In genomic region chr15:48569591-48570302, GRCh38 we compare ENCODE assay signal across 21 cellular contexts.
DNase-seq lines count a peak whose midpoint lies in the region; ATAC-seq, FAIRE-seq and TF ChIP-seq lines count a peak whose summit lies in the region.
"Had no signal": no experiment of that assay in that cellular context is flagged by ENCODE, and none has a peak within 500 bp of the region (broad histone marks: within the 10 kb centered on the region; RNA-seq: fewer than 3 reads in every experiment).

No MANE protein-coding gene starts in this region.

- H3K4me1 Mint-ChIP-seq in type B pancreatic cell (ENCODE audit: unreplicated experiment) = peaks cover 8% of the 10 kb centered on the region
- H3K4me1 Mint-ChIP-seq: B cell had no signal

- H3K4me1 ChIP-seq in GM12878 (ENCODE audit: control insufficient read depth, insufficient read depth, low read length) (no peaks in the 10 kb centered on the region), vagina (peaks cover 27% of the 10 kb centered on the region), prostate gland (replicated peaks) (no peaks in the 10 kb centered on the region)

- TF ChIP-seq EP300 in GM12878 (IDR thresholded peaks at IDR 0.05; ENCODE audit: borderline replicate concordance in 1 of 2, control insufficient read depth in 1 of 2, low read depth in 2 of 2, low read length in 2 of 2) = no peak

- H3K36me3 ChIP-seq in GM12878 (ENCODE audit: control insufficient read depth in 2 of 2, insufficient read depth in 2 of 2, low read length in 1 of 2) (no peaks in the 10 kb centered on the region), vagina (no peaks in the 10 kb centered on the region), prostate gland (no peaks in the 10 kb centered on the region)

- CTCF ChIA-PET in GM12878 (lab: Yijun Ruan, JAX) = no interaction called here

- in situ Hi-C loops in GM12878 (cut with MboI) = no loop called here
- in situ Hi-C loops in GM13976 (cut with MboI; ENCODE audit: low sequenced_read_pairs, unreplicated experiment) = no loop called here

- 32% methylated on average over 3 of the region's 3 CpGs for whole genome bisulfite sequencing in GM12878 (ENCODE audit: insufficient coverage, insufficient replicate concordance, low lambda C conversion rate, missing lambda C conversion rate)
- WGBS in prostate gland = 96% methylated on average over 3 of the region's 3 CpGs

- H4K20me1 ChIP-seq in GM12878 (ENCODE audit: control insufficient read depth, insufficient read depth) = no peaks in the 10 kb centered on the region

- no peak for FAIRE-seq in GM12878 (lab: Jason Lieb, UNC)
- FAIRE-seq: G401.6, H54 had no signal

- ATAC-seq in GM18909 (IDR thresholded peaks at IDR 0.05; ENCODE audit: poor library complexity, unreplicated experiment) (peak; percentile 69), HG02938 (IDR thresholded peaks at IDR 0.05; ENCODE audit: unreplicated experiment) (peak; percentile 84), GM12878 (peak; percentile 89)
- ATAC-seq: PC-3 had no signal

- H3K9me3 ChIP-seq in GM12878 (replicated peaks; ENCODE audit: control insufficient read depth, insufficient read depth, low read length) = no peaks in the 10 kb centered on the region
- no peaks in the 10 kb centered on the region for H3K9me3 ChIP-seq in vagina
- no peaks in the 10 kb centered on the region for H3K9me3 ChIP-seq in prostate gland

- DNase-seq in GM12865 (ENCODE audit: low read depth) = peak; percentile 20
- no peak for DNase-seq in GM12878 (ENCODE audit: low read depth, low spot score)
- DNase-seq in vagina (ENCODE audit: extremely low spot score in 2 of 2) = no peak
- no peak for DNase-seq in prostate gland (ENCODE audit: low spot score)
- no peak for DNase-seq in GM13976 (ENCODE audit: low spot score)
- no peak for DNase-seq in type B pancreatic cell (ENCODE audit: extremely low spot score, unreplicated experiment)
- DNase-seq: 8988T, DND-41, NCI-H1105, NCI-H1694, NCI-H510A treated with DMSO at 0.1 percent for 48 hours, NCI-H82, PC-3, RPMI8226, SHP77 treated with DMSO at 0.1 percent for 48 hours, T-helper 1 cell had no signal

- no peak overlapping the region for H3K9ac ChIP-seq in GM12878 (ENCODE audit: control insufficient read depth, insufficient read depth, low read length)

- peaks cover 10% of the 10 kb centered on the region for H3K9me3 Mint-ChIP-seq in type B pancreatic cell

- TF ChIP-seq POLR2A in GM12878 (IDR thresholded peaks at IDR 0.05; ENCODE audit: low read depth, low read length) = no peak
- TF ChIP-seq POLR2A in vagina (IDR thresholded peaks at IDR 0.05) = no peak
- no peak for TF ChIP-seq POLR2A in prostate gland (IDR thresholded peaks at IDR 0.05)

- H3K27ac Mint-ChIP-seq in type B pancreatic cell = no peak overlapping the region
- H3K27ac Mint-ChIP-seq: B cell had no signal

- no peak overlapping the region for H3K27ac ChIP-seq in GM12878 (ENCODE audit: control insufficient read depth, insufficient read depth)
- H3K27ac ChIP-seq in vagina = no peak overlapping the region
- no peak overlapping the region for H3K27ac ChIP-seq in prostate gland

- intact Hi-C loops in GM12878 (cut with micrococcal nuclease; ENCODE audit: unreplicated experiment) = no loop called here
- intact Hi-C loops in vagina (cut with DNase I) = no loop called here
- intact Hi-C loops in prostate gland (cut with DNase I) = no loop called here

- H2AFZ ChIP-seq in GM12878 (ENCODE audit: control insufficient read depth, low read depth, low read length) = no peak overlapping the region

- no peak for TF ChIP-seq RAD21 in GM12878 (IDR thresholded peaks at IDR 0.05; ENCODE audit: insufficient read depth, low read depth, low read length)

- H3K36me3 Mint-ChIP-seq in type B pancreatic cell = no peaks in the 10 kb centered on the region

- RAD21 ChIA-PET in GM12878 (lab: Charles Lee; ENCODE audit: unreplicated experiment) = interaction anchor here (0.9 kb wide), 1 partner anchor 26 kb away, joined by 3 read pairs; no protein-coding TSS in a partner anchor

- H3K4me2 ChIP-seq in GM12878 (ENCODE audit: control insufficient read depth, insufficient read depth) = no peak overlapping the region

- H3K4me3 ChIP-seq in GM12865 (ENCODE audit: low read depth, low read length) = no peak overlapping the region
- no peak overlapping the region for H3K4me3 ChIP-seq in GM12878
- H3K4me3 ChIP-seq in vagina = no peak overlapping the region
- H3K4me3 ChIP-seq in prostate gland = no peak overlapping the region

- no peaks in the 10 kb centered on the region for H3K27me3 ChIP-seq in GM12878 (replicated peaks in 1 of 2; ENCODE audit: control insufficient read depth in 2 of 2, insufficient read depth in 2 of 2, low read length in 1 of 2)
- no peaks in the 10 kb centered on the region for H3K27me3 ChIP-seq in vagina
- H3K27me3 ChIP-seq in prostate gland (replicated peaks; ENCODE audit: insufficient read depth) = no peaks in the 10 kb centered on the region

- no peaks in the 10 kb centered on the region for H3K79me2 ChIP-seq in GM12878 (ENCODE audit: control insufficient read depth, insufficient read depth, low read length)

- H3K27me3 Mint-ChIP-seq in type B pancreatic cell = no peaks in the 10 kb centered on the region
- H3K27me3 Mint-ChIP-seq: B cell had no signal

- no TSS peak for BruUV-seq in GM12878 (replicated peaks; lab: Mats Ljungman, UMichigan)

- POLR2A ChIA-PET in GM12878 (lab: Charles Lee) = no interaction called here

- no peak overlapping the region for H3K4me3 Mint-ChIP-seq in type B pancreatic cell
- H3K4me3 Mint-ChIP-seq: B cell had no signal

- TF ChIP-seq CTCF in GM12865 (IDR thresholded peaks at IDR 0.05; ENCODE audit: insufficient read depth, low read depth, low read length, missing control alignments) (no peak), GM12878 (IDR thresholded peaks at IDR 0.05 in 2 of 3, conservative IDR thresholded peaks at IDR 0.05 in 1 of 3; ENCODE audit: control insufficient read depth in 2 of 3, extremely low read depth in 1 of 3, insufficient read depth in 1 of 3, low read depth in 3 of 3, low read length in 3 of 3) (no peak), vagina (IDR thresholded peaks at IDR 0.05) (no peak), prostate gland (IDR thresholded peaks at IDR 0.05) (no peak), GM13976 (IDR thresholded peaks at IDR 0.05; ENCODE audit: borderline replicate concordance, control extremely low read depth, extremely low read depth, insufficient read depth, missing control alignments) (no peak), type B pancreatic cell (conservative IDR thresholded peaks at IDR 0.05) (no peak)

- SMC1A ChIA-PET in GM12878 (lab: Charles Lee; ENCODE audit: uncharacterized antibody, unreplicated experiment) = interaction anchor here (0.8 kb wide), 1 partner anchor 23 kb away, joined by 3 read pairs; no protein-coding TSS in a partner anchor

TF ChIP-seq in GM12878, 131 proteins besides CTCF, POLR2A, EP300 and RAD21:
- no peak for TF ChIP-seq DPF2 (IDR thresholded peaks at IDR 0.05)
- TF ChIP-seq, protein P1, sequence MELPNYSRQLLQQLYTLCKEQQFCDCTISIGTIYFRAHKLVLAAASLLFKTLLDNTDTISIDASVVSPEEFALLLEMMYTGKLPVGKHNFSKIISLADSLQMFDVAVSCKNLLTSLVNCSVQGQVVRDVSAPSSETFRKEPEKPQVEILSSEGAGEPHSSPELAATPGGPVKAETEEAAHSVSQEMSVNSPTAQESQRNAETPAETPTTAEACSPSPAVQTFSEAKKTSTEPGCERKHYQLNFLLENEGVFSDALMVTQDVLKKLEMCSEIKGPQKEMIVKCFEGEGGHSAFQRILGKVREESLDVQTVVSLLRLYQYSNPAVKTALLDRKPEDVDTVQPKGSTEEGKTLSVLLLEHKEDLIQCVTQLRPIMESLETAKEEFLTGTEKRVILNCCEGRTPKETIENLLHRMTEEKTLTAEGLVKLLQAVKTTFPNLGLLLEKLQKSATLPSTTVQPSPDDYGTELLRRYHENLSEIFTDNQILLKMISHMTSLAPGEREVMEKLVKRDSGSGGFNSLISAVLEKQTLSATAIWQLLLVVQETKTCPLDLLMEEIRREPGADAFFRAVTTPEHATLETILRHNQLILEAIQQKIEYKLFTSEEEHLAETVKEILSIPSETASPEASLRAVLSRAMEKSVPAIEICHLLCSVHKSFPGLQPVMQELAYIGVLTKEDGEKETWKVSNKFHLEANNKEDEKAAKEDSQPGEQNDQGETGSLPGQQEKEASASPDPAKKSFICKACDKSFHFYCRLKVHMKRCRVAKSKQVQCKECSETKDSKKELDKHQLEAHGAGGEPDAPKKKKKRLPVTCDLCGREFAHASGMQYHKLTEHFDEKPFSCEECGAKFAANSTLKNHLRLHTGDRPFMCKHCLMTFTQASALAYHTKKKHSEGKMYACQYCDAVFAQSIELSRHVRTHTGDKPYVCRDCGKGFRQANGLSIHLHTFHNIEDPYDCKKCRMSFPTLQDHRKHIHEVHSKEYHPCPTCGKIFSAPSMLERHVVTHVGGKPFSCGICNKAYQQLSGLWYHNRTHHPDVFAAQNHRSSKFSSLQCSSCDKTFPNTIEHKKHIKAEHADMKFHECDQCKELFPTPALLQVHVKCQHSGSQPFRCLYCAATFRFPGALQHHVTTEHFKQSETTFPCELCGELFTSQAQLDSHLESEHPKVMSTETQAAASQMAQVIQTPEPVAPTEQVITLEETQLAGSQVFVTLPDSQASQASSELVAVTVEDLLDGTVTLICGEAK (IDR thresholded peaks at IDR 0.05; ENCODE audit: borderline replicate concordance) = no peak
- TF ChIP-seq KDM1A (IDR thresholded peaks at IDR 0.05; ENCODE audit: borderline replicate concordance) = no peak
- no peak for TF ChIP-seq MTA3 (IDR thresholded peaks at IDR 0.05; ENCODE audit: borderline replicate concordance, low read length)
- TF ChIP-seq, protein P2, sequence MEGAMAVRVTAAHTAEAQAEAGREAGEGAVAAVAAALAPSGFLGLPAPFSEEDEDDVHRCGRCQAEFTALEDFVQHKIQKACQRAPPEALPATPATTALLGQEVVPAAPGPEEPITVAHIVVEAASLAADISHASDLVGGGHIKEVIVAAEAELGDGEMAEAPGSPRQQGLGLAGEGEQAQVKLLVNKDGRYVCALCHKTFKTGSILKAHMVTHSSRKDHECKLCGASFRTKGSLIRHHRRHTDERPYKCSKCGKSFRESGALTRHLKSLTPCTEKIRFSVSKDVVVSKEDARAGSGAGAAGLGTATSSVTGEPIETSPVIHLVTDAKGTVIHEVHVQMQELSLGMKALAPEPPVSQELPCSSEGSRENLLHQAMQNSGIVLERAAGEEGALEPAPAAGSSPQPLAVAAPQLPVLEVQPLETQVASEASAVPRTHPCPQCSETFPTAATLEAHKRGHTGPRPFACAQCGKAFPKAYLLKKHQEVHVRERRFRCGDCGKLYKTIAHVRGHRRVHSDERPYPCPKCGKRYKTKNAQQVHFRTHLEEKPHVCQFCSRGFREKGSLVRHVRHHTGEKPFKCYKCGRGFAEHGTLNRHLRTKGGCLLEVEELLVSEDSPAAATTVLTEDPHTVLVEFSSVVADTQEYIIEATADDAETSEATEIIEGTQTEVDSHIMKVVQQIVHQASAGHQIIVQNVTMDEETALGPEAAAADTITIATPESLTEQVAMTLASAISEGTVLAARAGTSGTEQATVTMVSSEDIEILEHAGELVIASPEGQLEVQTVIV (IDR thresholded peaks at IDR 0.05; ENCODE audit: borderline replicate concordance, partially characterized antibody) = no peak
TF ChIP-seq in GM12878: peak in this region for 0.
